ENCODE assay signal across 13 cellular contexts in the genomic region with DNA sequence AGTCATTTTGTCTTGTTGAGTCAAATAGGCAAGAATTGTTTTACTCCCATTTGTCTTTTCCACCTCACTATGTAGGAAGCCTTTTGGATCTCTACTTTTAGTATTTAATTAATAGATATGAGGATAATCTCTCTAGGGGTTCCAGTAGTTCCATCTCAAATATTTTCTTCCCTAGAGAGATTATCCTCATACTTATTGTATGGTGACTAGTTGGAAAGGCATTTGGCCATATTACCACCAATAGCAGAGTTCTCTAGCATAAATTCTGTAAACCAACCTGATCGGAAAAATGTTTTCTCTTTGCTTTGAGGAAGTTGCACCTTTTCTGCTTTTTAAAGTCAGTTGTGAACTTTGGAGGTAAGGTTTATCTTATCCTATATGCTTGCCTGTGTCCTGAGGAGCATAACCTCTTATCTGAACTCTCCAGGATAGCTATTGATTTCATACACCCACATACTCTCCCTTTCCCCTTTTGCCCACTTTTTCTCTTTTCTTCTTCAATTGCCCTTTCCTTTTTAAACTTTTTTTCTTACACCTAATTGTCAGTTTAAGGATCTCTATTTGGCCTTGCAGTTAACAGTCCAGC.
A peak's percentile ranks its signal among the peaks of the same experiment; 100 is the strongest.
DNase-seq lines count a peak whose midpoint lies in the region; ATAC-seq and TF ChIP-seq lines count a peak whose summit lies in the region.
"Had no signal": no experiment of that assay in that cellular context is flagged by ENCODE, and none has a peak within 500 bp of the region (broad histone marks: within the 10 kb centered on the region; RNA-seq: fewer than 3 reads in every experiment).

No MANE protein-coding gene starts in this region.

- no peak overlapping the region for H3K4me2 ChIP-seq in Karpas-422 (ENCODE audit: low read depth, low read length, poor library complexity, severe bottlenecking)

- H3K9me2 ChIP-seq in Karpas-422 (replicated peaks; ENCODE audit: insufficient read depth, low read length), result no peaks in the 10 kb centered on the region

- H3K9me3 ChIP-seq in Karpas-422 (ENCODE audit: low read length) (no peaks in the 10 kb centered on the region), heart right ventricle (no peaks in the 10 kb centered on the region)

- intact Hi-C loops in heart right ventricle (cut with DNase I), result no loop called here
- intact Hi-C loops in activated naive CD4-positive, alpha-beta T cell treated with anti-CD3 and anti-CD28 coated beads for 36 hours (cut with micrococcal nuclease), result no loop called here

- peaks cover 47% of the 10 kb centered on the region for H3K4me1 ChIP-seq in Karpas-422 (ENCODE audit: low read length)
- no peaks in the 10 kb centered on the region for H3K4me1 ChIP-seq in heart right ventricle

- H3K27ac ChIP-seq in Karpas-422 (ENCODE audit: low read length), result peak overlapping the region; percentile 21; the same call in 1 of the 2 replicates
- H3K27ac ChIP-seq in substantia nigra (ENCODE audit: low read depth, low read length, poor library complexity, severe bottlenecking), result no peak overlapping the region
- no peak overlapping the region for H3K27ac ChIP-seq in heart right ventricle
- H3K27ac ChIP-seq: 22Rv1 had no signal

- H3K27ac Mint-ChIP-seq in endothelial cell (ENCODE audit: unreplicated experiment), result no peak overlapping the region
- H3K27ac Mint-ChIP-seq in activated naive CD4-positive, alpha-beta T cell treated with anti-CD3 and anti-CD28 coated beads for 36 hours, result no peak overlapping the region

- H3K36me3 ChIP-seq in Karpas-422 (ENCODE audit: insufficient read depth, low read length) (peaks cover 71% of the 10 kb centered on the region), heart right ventricle (peaks cover 0 to 91% (median 0%) of the 10 kb centered on the region in 9 donors)

- TF ChIP-seq CTCF in AG04449 (IDR thresholded peaks at IDR 0.05; ENCODE audit: insufficient read depth, low read length, missing control alignments) (no peak), endothelial cell (IDR thresholded peaks at IDR 0.05; ENCODE audit: unreplicated experiment) (no peak), heart right ventricle (IDR thresholded peaks at IDR 0.05) (no peak)

- peaks cover 82% of the 10 kb centered on the region for H3K79me2 ChIP-seq in Karpas-422 (ENCODE audit: low read length)

- CTCF ChIA-PET in AG04449 (lab: Yijun Ruan, JAX), result interaction anchor here (0.7 to 1.5 kb wide), 3 partner anchors 274 to 1481 kb away, joined by 3 to 4 read pairs (median 3); no protein-coding TSS in a partner anchor
- CTCF ChIA-PET in activated naive CD4-positive, alpha-beta T cell treated with anti-CD3 and anti-CD28 coated beads for 36 hours (lab: Charles Lee), result no interaction called here

- POLR2A ChIA-PET in AG04449 (lab: Yijun Ruan, JAX), result no interaction called here

- DNase-seq in AG04449 (ENCODE audit: low read depth, low spot score), result peak; percentile 10
- DNase-seq in Karpas-422, result no peak
- DNase-seq in astrocyte of the hippocampus (ENCODE audit: low read depth, low spot score), result peak; percentile 20
- peak; percentile 60 for DNase-seq in iris pigment epithelial cell (ENCODE audit: low read depth)
- no peak for DNase-seq in substantia nigra (lab: John Stamatoyannopoulos, UW)
- DNase-seq in endothelial cell (ENCODE audit: low spot score), result no peak
- no peak for DNase-seq in heart right ventricle
- DNase-seq in activated naive CD4-positive, alpha-beta T cell treated with anti-CD3 and anti-CD28 coated beads for 36 hours, result no peak
- DNase-seq: C1 segment of cervical spinal cord, DMS 273 treated with DMSO at 0.1 percent for 48 hours, NCI-H1092, NCI-H774 had no signal

- no peaks in the 10 kb centered on the region for H3K9me3 Mint-ChIP-seq in endothelial cell (ENCODE audit: unreplicated experiment)
- no peaks in the 10 kb centered on the region for H3K9me3 Mint-ChIP-seq in activated naive CD4-positive, alpha-beta T cell treated with anti-CD3 and anti-CD28 coated beads for 36 hours

- peaks cover 3% of the 10 kb centered on the region for H3K4me1 Mint-ChIP-seq in endothelial cell (ENCODE audit: unreplicated experiment)
- no peaks in the 10 kb centered on the region for H3K4me1 Mint-ChIP-seq in activated naive CD4-positive, alpha-beta T cell treated with anti-CD3 and anti-CD28 coated beads for 36 hours (ENCODE audit: low read depth)

- ATAC-seq in heart right ventricle, result no peak

- no peak overlapping the region for H2AFZ ChIP-seq in Karpas-422 (ENCODE audit: low read length)

- H3K9ac ChIP-seq in Karpas-422 (ENCODE audit: low read length), result no peak overlapping the region

- H3K4me3 ChIP-seq in AG04449 (ENCODE audit: low read depth, low read length), result no peak overlapping the region
- H3K4me3 ChIP-seq in Karpas-422 (ENCODE audit: low read length), result no peak overlapping the region
- H3K4me3 ChIP-seq in heart right ventricle, result no peak overlapping the region

- no peak overlapping the region for H3K4me3 Mint-ChIP-seq in endothelial cell (ENCODE audit: unreplicated experiment)
- no peak overlapping the region for H3K4me3 Mint-ChIP-seq in activated naive CD4-positive, alpha-beta T cell treated with anti-CD3 and anti-CD28 coated beads for 36 hours

- H3K27me3 ChIP-seq in Karpas-422 (ENCODE audit: low read length), result no peaks in the 10 kb centered on the region
- H3K27me3 ChIP-seq in heart right ventricle, result no peaks in the 10 kb centered on the region

- H3K36me3 Mint-ChIP-seq in endothelial cell (ENCODE audit: low read depth, unreplicated experiment), result peaks cover 14% of the 10 kb centered on the region
- H3K36me3 Mint-ChIP-seq in activated naive CD4-positive, alpha-beta T cell treated with anti-CD3 and anti-CD28 coated beads for 36 hours (ENCODE audit: low read depth), result peaks cover 24% of the 10 kb centered on the region

- no peaks in the 10 kb centered on the region for H3K27me3 Mint-ChIP-seq in endothelial cell (ENCODE audit: unreplicated experiment)
- no peaks in the 10 kb centered on the region for H3K27me3 Mint-ChIP-seq in activated naive CD4-positive, alpha-beta T cell treated with anti-CD3 and anti-CD28 coated beads for 36 hours (ENCODE audit: low read depth)

- no peaks in the 10 kb centered on the region for H4K20me1 ChIP-seq in Karpas-422 (ENCODE audit: insufficient read depth, low read depth, low read length)

- 98 to 100% methylated on average over 1 of the region's 1 CpG for WGBS in heart right ventricle, 2 donors

Comparison
In these comparisons a context has a peak if more than half of its experiments do, and no peak if none do; other contexts are left out.
1. DNase-seq: peak in AG04449 (single experiment), astrocyte of the hippocampus (single experiment) and iris pigment epithelial cell (single experiment); none in Karpas-422 (single experiment), substantia nigra (0 of 49), endothelial cell (single experiment), heart right ventricle (0 of 2) and activated naive CD4-positive, alpha-beta T cell treated with anti-CD3 and anti-CD28 coated beads for 36 hours (single experiment).